In genomic region chr2:120661551-120661950, GRCh38 we compare ENCODE assay signal across 12 cellular contexts.
A peak's percentile ranks its signal among the peaks of the same experiment; 100 is the strongest.
DNase-seq lines count a peak whose midpoint lies in the region; ATAC-seq and TF ChIP-seq lines count a peak whose summit lies in the region.
"Had no signal": no experiment of that assay in that cellular context is flagged by ENCODE, and none has a peak within 500 bp of the region (broad histone marks: within the 10 kb centered on the region; RNA-seq: fewer than 3 reads in every experiment).

No MANE protein-coding gene starts in this region.

- peak overlapping the region; percentile 2 for H2AFZ ChIP-seq in osteoblast (ENCODE audit: low read length)
- H2AFZ ChIP-seq: parathyroid adenoma had no signal

- no peaks in the 10 kb centered on the region for H4K20me1 ChIP-seq in osteoblast (ENCODE audit: insufficient read depth, low read length)

- H3K27ac ChIP-seq in osteoblast (ENCODE audit: low read depth, low read length), result no peak overlapping the region
- H3K27ac ChIP-seq in RWPE1, result no peak overlapping the region
- H3K27ac ChIP-seq: C4-2B, parathyroid adenoma had no signal

- TF ChIP-seq CTCF in osteoblast (IDR thresholded peaks at IDR 0.05; ENCODE audit: extremely low read depth, low read depth, low read length), result no peak
- TF ChIP-seq CTCF in RWPE1 (conservative IDR thresholded peaks at IDR 0.05; ENCODE audit: low read depth), result no peak

- H3K27me3 ChIP-seq in osteoblast (ENCODE audit: insufficient read depth, low read length), result no peaks in the 10 kb centered on the region

- CTCF ChIA-PET in RWPE1 (lab: Yijun Ruan, JAX), result interaction anchor here (1.4 kb wide), 1 partner anchor 19 kb away, joined by 3 read pairs; no protein-coding TSS in a partner anchor

- peaks cover 3% of the 10 kb centered on the region for H3K4me1 ChIP-seq in osteoblast (ENCODE audit: insufficient read depth, low read length)
- H3K4me1 ChIP-seq: parathyroid adenoma had no signal

- POLR2A ChIA-PET in RWPE1 (lab: Yijun Ruan, JAX; ENCODE audit: low non-redundant PET), result no interaction called here

- H3K4me2 ChIP-seq in osteoblast (ENCODE audit: insufficient read depth, low read length), result peak overlapping the region; percentile 28

- H3K36me3 ChIP-seq in osteoblast (ENCODE audit: insufficient read depth, low read length), result no peaks in the 10 kb centered on the region

- intact Hi-C loops in left ventricle myocardium superior (cut with micrococcal nuclease), result no loop called here

- H3K79me2 ChIP-seq in osteoblast (ENCODE audit: insufficient read depth, low read length), result no peaks in the 10 kb centered on the region
- H3K79me2 ChIP-seq: parathyroid adenoma had no signal

- peaks cover 4% of the 10 kb centered on the region for H3K9me3 ChIP-seq in osteoblast (ENCODE audit: low read depth, low read length)

- ATAC-seq in left ventricle myocardium superior, result peak; percentile 82

- H3K4me3 ChIP-seq in osteoblast (ENCODE audit: insufficient read depth, low read length), result no peak overlapping the region

- DNase-seq in EH (ENCODE audit: low read depth) (peak; percentile 38), SK-N-DZ (ENCODE audit: low spot score) (peak; percentile 48), left ventricle myocardium superior (peak; percentile 87), osteoblast (ENCODE audit: insufficient read length, low spot score, missing footprints) (no peak), HuH-7.5 (ENCODE audit: low spot score) (no peak), NCI-H1048 (lab: John Stamatoyannopoulos, UW) (no peak), germinal center (ENCODE audit: low spot score) (no peak), RWPE1 (ENCODE audit: low spot score) (no peak)
- DNase-seq: activated naive CD4-positive, alpha-beta T cell treated with anti-CD3 and anti-CD28 coated beads, Interleukin-2, amount 50 U/mL, for 16 hours; immature natural killer cell had no signal

Comparison
In these comparisons a context has a peak if more than half of its experiments do, and no peak if none do; other contexts are left out.
1. DNase-seq: peak in EH (single experiment), SK-N-DZ (single experiment) and left ventricle myocardium superior (single experiment); none in osteoblast (single experiment), HuH-7.5 (single experiment), NCI-H1048 (single experiment), germinal center (single experiment) and RWPE1 (single experiment).